29 cellular contexts compared by ENCODE assay signal in the genomic region with DNA sequence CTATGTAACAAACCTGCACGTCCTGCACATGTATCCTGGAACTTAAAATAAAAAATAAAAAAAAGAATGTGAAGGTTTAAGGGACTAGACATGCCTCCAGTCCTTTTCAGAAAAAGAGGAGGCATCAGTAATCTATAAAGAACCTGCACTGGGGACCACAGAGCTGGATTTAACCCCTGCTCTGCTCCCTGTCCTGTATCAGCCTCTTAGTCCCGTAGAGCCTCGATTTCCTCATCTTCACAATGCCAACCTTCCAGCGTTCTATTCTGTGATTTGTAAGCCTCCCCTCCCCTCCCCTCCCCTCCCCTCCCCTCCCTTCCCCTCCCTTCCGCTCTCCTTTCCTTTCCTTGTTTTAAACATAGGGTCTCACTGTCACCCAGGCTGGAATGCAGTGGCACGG.
"Had no signal": no experiment of that assay in that cellular context is flagged by ENCODE, and none has a peak within 500 bp of the region (broad histone marks: within the 10 kb centered on the region; RNA-seq: fewer than 3 reads in every experiment).

No MANE protein-coding gene starts in this region.

- H3K36me3 ChIP-seq: stomach, suprapubic skin, thoracic aorta, thyroid gland, tibial artery, tibial nerve, transverse colon, upper lobe of left lung, upper lobe of right lung, uterus, vagina had no signal

- H3K4me1 Mint-ChIP-seq: stimulated activated effector memory CD8-positive, alpha-beta T cell treated with anti-CD3 and anti-CD28 coated beads, Interleukin-12 subunit alpha, Interleukin-12 subunit beta, amount 100 ng/mL, for 72 hours; stimulated activated memory B cell treated with anti-CD40 and anti-IgM and Interleukin-4, amounts not matched to agents 10 μg/mL and 1 μg/mL and 100 μg/mL, for 72 hours; stimulated activated naive B cell treated with anti-CD40 and anti-IgM and Interleukin-4, amounts not matched to agents 10 μg/mL and 1 μg/mL and 100 μg/mL, for 72 hours; stimulated activated naive CD8-positive, alpha-beta T cell treated with anti-CD3 and anti-CD28 coated beads, Interleukin-15, amount 100 ng/mL, for 72 hours had no signal

- H3K27ac ChIP-seq: stomach, suprapubic skin, testis, thoracic aorta, thyroid gland, tibial artery, tibial nerve, transverse colon, upper lobe of left lung, upper lobe of right lung, uterus, vagina had no signal

- H3K4me3 ChIP-seq: stomach, suprapubic skin, testis, thoracic aorta, thyroid gland, tibial artery, tibial nerve, transverse colon, upper lobe of left lung, upper lobe of right lung, uterus, vagina had no signal

- ATAC-seq: stimulated activated effector memory CD8-positive, alpha-beta T cell treated with anti-CD3 and anti-CD28 coated beads, Interleukin-12 subunit alpha, Interleukin-12 subunit beta, amount 100 ng/mL, for 72 hours; stimulated activated memory B cell treated with anti-CD40 and anti-IgM and Interleukin-4, amounts not matched to agents 10 μg/mL and 1 μg/mL and 100 μg/mL, for 72 hours; stimulated activated naive B cell treated with anti-CD40 and anti-IgM and Interleukin-4, amounts not matched to agents 10 μg/mL and 1 μg/mL and 100 μg/mL, for 72 hours; stimulated activated naive CD8-positive, alpha-beta T cell treated with anti-CD3 and anti-CD28 coated beads, Interleukin-15, amount 100 ng/mL, for 72 hours; stimulated activated naive CD8-positive, alpha-beta T cell treated with anti-CD3 and anti-CD28 coated beads, Interleukin-15, Interleukin-2, amounts not matched to agents 100 U/mL and 50 U/mL, for 24 hours; upper lobe of right lung had no signal

- FAIRE-seq: urothelium cell line had no signal

- DNase-seq: stimulated activated CD4-positive, alpha-beta T cell treated with anti-CD3 and anti-CD28 coated beads, Interleukin-2, amount 100 ng/mL, for 48 hours; stimulated activated CD4-positive, alpha-beta T cell treated with anti-CD3 and anti-CD28 coated beads, Interleukin-4, amount 100 ng/mL, for 1 hour; stimulated activated CD4-positive, alpha-beta T cell treated with anti-CD3 and anti-CD28 coated beads, Interleukin-4, amount 100 ng/mL, for 24 hours; stimulated activated CD4-positive, alpha-beta T cell treated with anti-CD3 and anti-CD28 coated beads, Interleukin-4, amount 100 ng/mL, for 4 hours; stimulated activated CD8-positive, alpha-beta memory T cell treated with anti-CD3 and anti-CD28 coated beads, Interleukin-4, amount 100 ng/mL, for 48 hours; stimulated activated naive B cell treated with anti-CD40 and anti-IgM and Interleukin-4, amounts not matched to agents 10 μg/mL and 1 μg/mL and 100 μg/mL, for 72 hours; stimulated activated naive CD4-positive, alpha-beta T cell; stimulated activated naive CD4-positive, alpha-beta T cell treated with Interleukin-2 at 50 U/mL for 16 hours; stimulated activated naive CD8-positive, alpha-beta T cell treated with anti-CD3 and anti-CD28 coated beads, Interleukin-15, amount 100 ng/mL, for 72 hours; stimulated activated naive CD8-positive, alpha-beta T cell treated with anti-CD3 and anti-CD28 coated beads, Interleukin-15, Interleukin-2, amounts not matched to agents 100 U/mL and 50 U/mL, for 24 hours; stomach; substantia nigra; testis; thyroid gland; tibial artery; transverse colon; trophoblast cell; upper lobe of left lung; upper lobe of right lung; uterus had no signal

- H3K4me3 Mint-ChIP-seq: stimulated activated effector memory CD8-positive, alpha-beta T cell treated with anti-CD3 and anti-CD28 coated beads, Interleukin-12 subunit alpha, Interleukin-12 subunit beta, amount 100 ng/mL, for 72 hours; stimulated activated memory B cell treated with anti-CD40 and anti-IgM and Interleukin-4, amounts not matched to agents 10 μg/mL and 1 μg/mL and 100 μg/mL, for 72 hours; stimulated activated naive B cell treated with anti-CD40 and anti-IgM and Interleukin-4, amounts not matched to agents 10 μg/mL and 1 μg/mL and 100 μg/mL, for 72 hours; stimulated activated naive CD8-positive, alpha-beta T cell treated with anti-CD3 and anti-CD28 coated beads, Interleukin-15, amount 100 ng/mL, for 72 hours; stimulated activated naive CD8-positive, alpha-beta T cell treated with anti-CD3 and anti-CD28 coated beads, Interleukin-15, Interleukin-2, amounts not matched to agents 100 ng/mL and 50 ng/mL, for 24 hours; type B pancreatic cell had no signal

- H3K27ac Mint-ChIP-seq: stimulated activated effector memory CD8-positive, alpha-beta T cell treated with anti-CD3 and anti-CD28 coated beads, Interleukin-12 subunit alpha, Interleukin-12 subunit beta, amount 100 ng/mL, for 72 hours; stimulated activated memory B cell treated with anti-CD40 and anti-IgM and Interleukin-4, amounts not matched to agents 10 μg/mL and 1 μg/mL and 100 μg/mL, for 72 hours; stimulated activated naive B cell treated with anti-CD40 and anti-IgM and Interleukin-4, amounts not matched to agents 10 μg/mL and 1 μg/mL and 100 μg/mL, for 72 hours; stimulated activated naive CD8-positive, alpha-beta T cell treated with anti-CD3 and anti-CD28 coated beads, Interleukin-15, amount 100 ng/mL, for 72 hours; stimulated activated naive CD8-positive, alpha-beta T cell treated with anti-CD3 and anti-CD28 coated beads, Interleukin-15, Interleukin-2, amounts not matched to agents 100 ng/mL and 50 ng/mL, for 24 hours; type B pancreatic cell had no signal

- H3K4me1 ChIP-seq: stomach, suprapubic skin, testis, thyroid gland, tibial artery, tibial nerve, transverse colon, upper lobe of left lung, upper lobe of right lung, uterus, vagina had no signal

- H3K9me3 ChIP-seq: suprapubic skin, testis, thyroid gland, upper lobe of left lung, upper lobe of right lung, vagina had no signal

- H3K36me3 Mint-ChIP-seq: stimulated activated effector memory CD8-positive, alpha-beta T cell treated with anti-CD3 and anti-CD28 coated beads, Interleukin-12 subunit alpha, Interleukin-12 subunit beta, amount 100 ng/mL, for 72 hours; type B pancreatic cell had no signal

- H3K27me3 ChIP-seq: testis, thyroid gland, upper lobe of left lung, upper lobe of right lung, uterus, vagina had no signal
